ENCODE assay signal across 8 cellular contexts in the genomic region with DNA sequence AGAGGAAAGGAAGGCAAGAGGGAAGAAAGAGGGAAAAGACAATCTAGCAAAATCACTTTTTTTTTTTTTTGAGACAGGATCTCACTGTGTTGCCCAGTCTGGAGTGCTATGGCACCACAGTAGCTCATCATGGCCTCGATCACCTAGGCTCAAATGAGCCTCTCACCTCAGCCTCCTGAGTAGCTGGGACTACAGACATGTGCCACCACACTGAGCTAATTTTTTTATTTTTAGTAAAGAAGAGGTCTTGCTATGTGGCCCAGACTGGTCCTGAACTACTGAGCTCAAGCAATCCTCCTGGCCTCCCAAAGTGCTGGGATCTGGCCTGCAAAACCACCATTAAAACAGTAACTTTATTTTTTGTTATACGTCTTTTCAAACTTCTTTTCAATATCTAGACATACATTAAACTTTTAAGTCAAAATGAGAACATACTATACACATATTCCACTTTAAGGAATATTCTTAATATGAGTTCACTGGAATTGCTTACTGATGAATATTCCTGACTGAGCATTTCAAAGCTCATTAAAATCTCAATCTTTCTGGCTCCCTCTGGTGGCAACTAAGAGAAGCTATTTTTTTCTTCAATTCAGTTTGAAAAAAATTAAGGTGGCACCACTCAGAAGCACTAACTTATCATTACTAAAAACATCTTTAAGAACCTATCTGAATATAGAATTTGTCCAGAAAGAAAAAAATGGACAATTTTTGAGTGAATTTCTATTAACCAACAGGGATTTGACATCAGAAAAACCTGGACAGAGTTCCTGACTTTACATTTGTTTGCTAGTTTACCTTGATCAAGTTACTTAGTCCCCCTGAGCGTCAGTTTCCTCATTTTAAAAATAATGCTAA. TPM values are rescaled to one million over a fixed set of nuclear protein-coding genes. Genes with fewer than 3 reads are reported as not detected.
DNase-seq lines count a peak whose midpoint lies in the region; ATAC-seq, FAIRE-seq and TF ChIP-seq lines count a peak whose summit lies in the region.

No MANE protein-coding gene starts in this region.

- H3K27ac Mint-ChIP-seq in glutamatergic neuron (ENCODE audit: unreplicated experiment), result no peak overlapping the region

- no peak overlapping the region for H3K4me3 Mint-ChIP-seq in glutamatergic neuron (ENCODE audit: unreplicated experiment)

- TF ChIP-seq CTCF in DND-41 (IDR thresholded peaks at IDR 0.05; ENCODE audit: borderline replicate concordance, extremely low read depth, low read length, poor library complexity, severe bottlenecking) (peak; percentile 70), glutamatergic neuron (IDR thresholded peaks at IDR 0.05; ENCODE audit: partially characterized antibody, unreplicated experiment) (peak; percentile 93), testis (IDR thresholded peaks at IDR 0.05) (peak; percentile 61 to 81 (median 68))

- H3K9me3 ChIP-seq in DND-41 (ENCODE audit: insufficient read depth, low read length, severe bottlenecking), result no peaks in the 10 kb centered on the region
- H3K9me3 ChIP-seq in testis, result no peaks in the 10 kb centered on the region

- H3K9me3 Mint-ChIP-seq in glutamatergic neuron (ENCODE audit: unreplicated experiment), result no peaks in the 10 kb centered on the region

- no peaks in the 10 kb centered on the region for H4K20me1 ChIP-seq in DND-41 (ENCODE audit: insufficient read depth, low read length)

- H3K4me1 Mint-ChIP-seq in glutamatergic neuron (ENCODE audit: low read depth, unreplicated experiment), result no peaks in the 10 kb centered on the region

- no peaks in the 10 kb centered on the region for H3K4me1 ChIP-seq in DND-41 (ENCODE audit: insufficient read depth, low read length)
- H3K4me1 ChIP-seq in testis, result peaks cover under 1% of the 10 kb centered on the region

- no peak for DNase-seq in DND-41
- DNase-seq in LHCN-M2 (ENCODE audit: low read depth), result peak; percentile 50
- DNase-seq in glutamatergic neuron, result no peak
- DNase-seq in testis, result no peak
- no peak for DNase-seq in stimulated activated CD4-positive, alpha-beta T cell treated with anti-CD3 and anti-CD28 coated beads, Interleukin-4, amount 100 ng/mL, for 4 hours
- DNase-seq in activated gamma-delta T cell (lab: John Stamatoyannopoulos, UW), result no peak

- intact Hi-C loops in testis (cut with DNase I; ENCODE audit: low total_unique reads), result no loop called here

- no peak overlapping the region for H3K27ac ChIP-seq in DND-41 (ENCODE audit: low read length)
- H3K27ac ChIP-seq in testis, result no peak overlapping the region

- no peak overlapping the region for H2AFZ ChIP-seq in DND-41 (ENCODE audit: low read depth, low read length)

- H3K79me2 ChIP-seq in DND-41 (ENCODE audit: insufficient read depth, low read length), result no peaks in the 10 kb centered on the region

- H3K27me3 ChIP-seq in DND-41 (ENCODE audit: insufficient read depth, low read length, poor library complexity) (peaks cover 10% of the 10 kb centered on the region), testis (no peaks in the 10 kb centered on the region)

- H3K4me3 ChIP-seq in DND-41 (ENCODE audit: low read depth in 1 of 2, low read length in 2 of 2) (no peak overlapping the region), testis (no peak overlapping the region)

- H3K4me2 ChIP-seq in DND-41 (ENCODE audit: insufficient read depth, low read length), result no peak overlapping the region

- TF ChIP-seq POLR2A in testis (IDR thresholded peaks at IDR 0.05), result no peak

- FAIRE-seq in TTC549 (lab: Jason Lieb, UNC), result peak; percentile 93

- H3K36me3 Mint-ChIP-seq in glutamatergic neuron (ENCODE audit: unreplicated experiment), result no peaks in the 10 kb centered on the region

- no peak overlapping the region for H3K9ac ChIP-seq in DND-41 (ENCODE audit: low read depth, low read length)

- H3K27me3 Mint-ChIP-seq in glutamatergic neuron (ENCODE audit: unreplicated experiment), result no peaks in the 10 kb centered on the region

- 85 to 86% methylated on average over 3 of the region's 3 CpGs for WGBS in testis, 2 donors

- ATAC-seq in DND-41 (ENCODE audit: insufficient read depth, low read depth) (no peak), GM18873 (IDR thresholded peaks at IDR 0.05; ENCODE audit: low FRiP score, unreplicated experiment) (no peak)

- H3K36me3 ChIP-seq in DND-41 (ENCODE audit: insufficient read depth, low read length), result no peaks in the 10 kb centered on the region
- H3K36me3 ChIP-seq in testis (ENCODE audit: low read depth, missing control alignments), result no peaks in the 10 kb centered on the region

RNA-seq across cellular contexts. Expression of gene UACA, which starts 40.9 kb away (rescaled TPM):
- total RNA-seq in LHCN-M2 (2014; rRNA removed), result 41.1 and 48.2 TPM in 2 replicates
- polyA plus RNA-seq in LHCN-M2 (2012), result 38.1 TPM
- total RNA-seq in glutamatergic neuron (ENCODE audit: unreplicated experiment), result 5.2 TPM
- total RNA-seq in testis, result 10 to 100 TPM; 56.9 to 65.1 TPM
- 10.2 TPM for polyA plus RNA-seq in testis (ENCODE audit: insufficient read depth, low read depth, low replicate concordance)
